Comparison of ENCODE assay signal across 8 cellular contexts in genomic region chrX:123962006-123962485, GRCh38. TPM values are rescaled to one million over a fixed set of nuclear protein-coding genes. Genes with fewer than 3 reads are reported as not detected.
A peak's percentile ranks its signal among the peaks of the same experiment; 100 is the strongest.
DNase-seq lines count a peak whose midpoint lies in the region; ATAC-seq and TF ChIP-seq lines count a peak whose summit lies in the region.

No MANE protein-coding gene starts in this region.

- H3K4me3 ChIP-seq in GM08714 (ENCODE audit: low read length) (peak overlapping the region; percentile 88), MM.1S (ENCODE audit: low read length) (peak overlapping the region; percentile 85), breast epithelium (peak overlapping the region; percentile 69 to 85 (median 74)), uterus (peak overlapping the region; percentile 52 to 57)

- intact Hi-C loops in breast epithelium (cut with DNase I; ENCODE audit: low total_unique reads) (no loop called here), uterus (cut with DNase I; ENCODE audit: low total_unique reads) (no loop called here)

- H3K9ac ChIP-seq in MM.1S (ENCODE audit: low read length) = peak overlapping the region; percentile 99

- H3F3A ChIP-seq in MM.1S (ENCODE audit: insufficient read depth, low read length) = peaks cover 21% of the 10 kb centered on the region

- peaks cover 9% of the 10 kb centered on the region; the same call in 1 of the 2 replicates for H4K20me1 ChIP-seq in MM.1S (ENCODE audit: insufficient read depth, low read length)

- ATAC-seq in GM19455 (IDR thresholded peaks at IDR 0.05; ENCODE audit: unreplicated experiment) (no peak), GM21619 (IDR thresholded peaks at IDR 0.05; ENCODE audit: unreplicated experiment) (no peak)

- H3K27ac ChIP-seq in MM.1S (ENCODE audit: low read length) (peak overlapping the region; percentile 95), breast epithelium (peak overlapping the region; percentile 98 to 99), uterus (peak overlapping the region; percentile 98 to 99)

- no peak for DNase-seq in MM.1S
- DNase-seq in breast epithelium (ENCODE audit: low spot score in 2 of 2) = no peak
- DNase-seq in medulla oblongata (ENCODE audit: extremely low spot score) = peak; percentile 27
- no peak for DNase-seq in uterus
- no peak for DNase-seq in NCI-H526 (lab: John Stamatoyannopoulos, UW)

- H3K9me3 ChIP-seq in MM.1S (replicated peaks; ENCODE audit: insufficient read depth, low read length) = no peaks in the 10 kb centered on the region
- no peaks in the 10 kb centered on the region for H3K9me3 ChIP-seq in breast epithelium
- H3K9me3 ChIP-seq in uterus = no peaks in the 10 kb centered on the region

- H3K4me2 ChIP-seq in MM.1S (ENCODE audit: low read depth, low read length) = peak overlapping the region; percentile 53; the same call in 1 of the 2 replicates

- no peaks in the 10 kb centered on the region for H3K36me3 ChIP-seq in MM.1S (replicated peaks; ENCODE audit: insufficient read depth, low read length)
- H3K36me3 ChIP-seq in breast epithelium = no peaks in the 10 kb centered on the region
- H3K36me3 ChIP-seq in uterus = no peaks in the 10 kb centered on the region

- no peaks in the 10 kb centered on the region for H3K4me1 ChIP-seq in MM.1S (ENCODE audit: low read length)
- H3K4me1 ChIP-seq in breast epithelium = no peaks in the 10 kb centered on the region
- no peaks in the 10 kb centered on the region for H3K4me1 ChIP-seq in uterus

- no peak for TF ChIP-seq CTCF in MM.1S (IDR thresholded peaks at IDR 0.05; ENCODE audit: low read length)
- no peak for TF ChIP-seq CTCF in breast epithelium (IDR thresholded peaks at IDR 0.05)
- TF ChIP-seq CTCF in uterus (IDR thresholded peaks at IDR 0.05) = no peak

- H2AFZ ChIP-seq in MM.1S (ENCODE audit: low read length) = no peak overlapping the region

- H3K27me3 ChIP-seq in MM.1S (replicated peaks; ENCODE audit: insufficient read depth, low read length) (no peaks in the 10 kb centered on the region), breast epithelium (no peaks in the 10 kb centered on the region), uterus (no peaks in the 10 kb centered on the region)

- no peaks in the 10 kb centered on the region for H3K9me2 ChIP-seq in MM.1S (replicated peaks; ENCODE audit: insufficient read depth, low read length)

- no peak for TF ChIP-seq POLR2A in breast epithelium (IDR thresholded peaks at IDR 0.05)
- TF ChIP-seq POLR2A in uterus (IDR thresholded peaks at IDR 0.05) = no peak

- H3K79me2 ChIP-seq in MM.1S (ENCODE audit: low read length) = peaks cover 59% of the 10 kb centered on the region

RNA-seq across cellular contexts. Expression of gene STAG2, which starts 0.5 kb away (rescaled TPM):
- total RNA-seq in breast epithelium (100 to 1,000 TPM in 1 of 3 donors, 10 to 100 TPM in 2; 79.2 to 114 (median 83.2) TPM), uterus (100 to 1,000 TPM in 2 of 4 donors, 10 to 100 TPM in 2; 32.5 to 170 (median 83.4) TPM)
